ENCODE assay signal across 8 cellular contexts in genomic region chr1:25906644-25907300, GRCh38. TPM values are rescaled to one million over a fixed set of nuclear protein-coding genes. Genes with fewer than 3 reads are reported as not detected.
A peak's percentile ranks its signal among the peaks of the same experiment; 100 is the strongest.
DNase-seq lines count a peak whose midpoint lies in the region; ATAC-seq and TF ChIP-seq lines count a peak whose summit lies in the region.

No MANE protein-coding gene starts in this region.

- TF ChIP-seq CTCF in Panc1 (IDR thresholded peaks at IDR 0.05) (no peak), breast epithelium (IDR thresholded peaks at IDR 0.05) (no peak)

- intact Hi-C loops in Panc1 (cut with micrococcal nuclease; ENCODE audit: unreplicated experiment) = no loop called here
- intact Hi-C loops in breast epithelium (cut with DNase I; ENCODE audit: low total_unique reads) = no loop called here

- no peak for TF ChIP-seq POLR2A in breast epithelium (IDR thresholded peaks at IDR 0.05)

- H3K4me3 ChIP-seq in Panc1 (ENCODE audit: low read depth in 2 of 2, low read length in 2 of 2) = peak overlapping the region; percentile 60 to 73
- H3K4me3 ChIP-seq in breast epithelium = peak overlapping the region; percentile 62 to 82 (median 73)

- CTCF ChIA-PET in Panc1 (lab: Charles Lee) = interaction anchor here (1.5 kb wide), 1 partner anchor 11 kb away, joined by 4 read pairs; no protein-coding TSS in a partner anchor

- H3K36me3 ChIP-seq in Panc1 (ENCODE audit: control insufficient read depth, insufficient read depth, low read length) (peaks cover 24% of the 10 kb centered on the region), breast epithelium (no peaks in the 10 kb centered on the region)

- DNase-seq in NCI-H2196 (lab: John Stamatoyannopoulos, UW; ENCODE audit: unreplicated experiment) (peak; percentile 52), NCI-H2196 treated with DMSO at 0.1 percent for 48 hours (lab: John Stamatoyannopoulos, UW; ENCODE audit: unreplicated experiment) (no peak), Panc1 (ENCODE audit: low read depth, low spot score) (no peak), breast epithelium (ENCODE audit: low spot score in 2 of 2) (peak in 1 of 2 donors; percentile 44), left kidney (ENCODE audit: low read depth, low spot score) (peak; percentile 88), NOMO-1 treated with dmso at 0.1 percent for 144 hours (lab: John Stamatoyannopoulos, UW; ENCODE audit: unreplicated experiment) (no peak)
- peak; percentile 24 to 37 for DNase-seq in stimulated activated CD4-positive, alpha-beta T cell treated with anti-CD3 and anti-CD28 coated beads, Interleukin-4, amount 100 ng/mL, for 4 hours

- H3K9me3 ChIP-seq in Panc1 (ENCODE audit: control insufficient read depth, insufficient read depth, low read depth, low read length) (no peaks in the 10 kb centered on the region), breast epithelium (no peaks in the 10 kb centered on the region)

- no peaks in the 10 kb centered on the region for H3K27me3 ChIP-seq in Panc1 (ENCODE audit: control insufficient read depth, insufficient read depth, low read length)
- H3K27me3 ChIP-seq in breast epithelium = no peaks in the 10 kb centered on the region

- BruUV-seq in Panc1 (replicated peaks; lab: Mats Ljungman, UMichigan) = no TSS peak

- peaks cover 16% of the 10 kb centered on the region for H3K4me1 ChIP-seq in Panc1 (ENCODE audit: control insufficient read depth, insufficient read depth, low read length)
- peaks cover 0 to 4% of the 10 kb centered on the region in 2 donors for H3K4me1 ChIP-seq in breast epithelium

- POLR2A ChIA-PET in Panc1 (lab: Charles Lee) = no interaction called here

- peak; percentile 17 for ATAC-seq in Panc1
- no peak for ATAC-seq in HG03045 (IDR thresholded peaks at IDR 0.05; ENCODE audit: unreplicated experiment)

- H3K27ac ChIP-seq in Panc1 (ENCODE audit: low read length) (peak overlapping the region; percentile 75), breast epithelium (peak overlapping the region; percentile 59 to 68)

- in situ Hi-C loops in Panc1 (cut with HindIII; ENCODE audit: low pct_unique_long_range_greater_than_20kb, low sequenced_read_pairs) = no loop called here

RNA-seq across cellular contexts. Expression of gene STMN1, which starts 0.6 kb away (rescaled TPM):
- total RNA-seq in Panc1 (2021; ENCODE audit: unreplicated experiment) (316 TPM), breast epithelium (10 to 100 TPM; 23.9 to 33.8 (median 28.4) TPM)
- polyA plus RNA-seq in Panc1 (2012; ENCODE audit: insufficient read length) = 199 TPM

RNA-seq across cellular contexts. Expression of gene PAQR7, which starts 31.3 kb away (rescaled TPM):
- total RNA-seq in Panc1 (2021; ENCODE audit: unreplicated experiment) = 30.9 TPM
- polyA plus RNA-seq in Panc1 (2012; ENCODE audit: insufficient read length) = 28.7 TPM
- total RNA-seq in breast epithelium = 1 to 10 TPM; 4.2 to 8.2 (median 7.2) TPM

RNA-seq across cellular contexts. Expression of gene AUNIP, which starts 47.5 kb away (rescaled TPM):
- 12.2 TPM for total RNA-seq in Panc1 (2021; ENCODE audit: unreplicated experiment)
- 3.1 TPM for polyA plus RNA-seq in Panc1 (2012; ENCODE audit: insufficient read length)
- under 1 TPM in 2 of 3 donors, not detected in 1; 0.33 to 0.88 TPM for total RNA-seq in breast epithelium

Comparison
In these comparisons a context has a peak if more than half of its experiments do, and no peak if none do; other contexts are left out.
1. DNase-seq: peak in NCI-H2196 (single experiment), left kidney (single experiment) and stimulated activated CD4-positive, alpha-beta T cell treated with anti-CD3 and anti-CD28 coated beads, Interleukin-4, amount 100 ng/mL, for 4 hours (2 of 2); none in NCI-H2196 treated with DMSO at 0.1 percent for 48 hours (single experiment), Panc1 (single experiment) and NOMO-1 treated with dmso at 0.1 percent for 144 hours (single experiment).